ENCODE assay signal across 13 cellular contexts in genomic region chr14:54267172-54267571, GRCh38.
A peak's percentile ranks its signal among the peaks of the same experiment; 100 is the strongest.
DNase-seq lines count a peak whose midpoint lies in the region; ATAC-seq and TF ChIP-seq lines count a peak whose summit lies in the region.
"Had no signal": no experiment of that assay in that cellular context is flagged by ENCODE, and none has a peak within 500 bp of the region (broad histone marks: within the 10 kb centered on the region; RNA-seq: fewer than 3 reads in every experiment).

No MANE protein-coding gene starts in this region.

- no peak overlapping the region for H2BK15ac ChIP-seq in mesendoderm (replicated peaks; ENCODE audit: low read depth)

- BruUV-seq in MCF 10A (replicated peaks; lab: Mats Ljungman, UMichigan) = no TSS peak

- no peak overlapping the region for H3K23ac ChIP-seq in mesendoderm (ENCODE audit: low read length)

- no peaks in the 10 kb centered on the region for H3K79me2 ChIP-seq in mesendoderm (ENCODE audit: control insufficient read depth, insufficient read depth, low read length)

- no peak overlapping the region for H3K27ac Mint-ChIP-seq in MCF 10A (ENCODE audit: low read depth, unreplicated experiment)

- POLR2A ChIA-PET in MCF 10A (lab: Yijun Ruan, JAX) = no interaction called here

- no peaks in the 10 kb centered on the region for H3K36me3 Mint-ChIP-seq in MCF 10A (ENCODE audit: insufficient read depth, unreplicated experiment)

- H3K4me3 ChIP-seq in mesendoderm (ENCODE audit: low read length) = no peak overlapping the region
- H3K4me3 ChIP-seq in BE2C (ENCODE audit: low read depth, low read length) = no peak overlapping the region
- H3K4me3 ChIP-seq: adrenal gland had no signal

- no peaks in the 10 kb centered on the region for H3K4me1 Mint-ChIP-seq in MCF 10A (ENCODE audit: insufficient read depth, unreplicated experiment)

- H2AK5ac ChIP-seq in mesendoderm (ENCODE audit: low read length) = no peak overlapping the region

- ATAC-seq in GM18873 (IDR thresholded peaks at IDR 0.05; ENCODE audit: low FRiP score, unreplicated experiment) = peak; percentile 81
- peak; percentile 86 for ATAC-seq in GM21529 (IDR thresholded peaks at IDR 0.05; ENCODE audit: unreplicated experiment)
- peak; percentile 85 for ATAC-seq in HG03342 (IDR thresholded peaks at IDR 0.05; ENCODE audit: unreplicated experiment)

- no peaks in the 10 kb centered on the region for H3K36me3 ChIP-seq in mesendoderm (ENCODE audit: control insufficient read depth, insufficient read depth, low read length)
- no peaks in the 10 kb centered on the region for H3K36me3 ChIP-seq in BE2C
- H3K36me3 ChIP-seq: adrenal gland had no signal

- H3K56ac ChIP-seq in mesendoderm (ENCODE audit: low read length) = peak overlapping the region; percentile 8

- H2BK5ac ChIP-seq in mesendoderm (ENCODE audit: low read length) = no peak overlapping the region

- no peak overlapping the region for H2BK120ac ChIP-seq in mesendoderm (ENCODE audit: low read depth, low read length)

- WGBS in mesendoderm (ENCODE audit: extremely low coverage, insufficient coverage, low lambda C conversion rate) = no CpG with 5 or more reads among the region's 2 CpGs

- H3K27me3 ChIP-seq in mesendoderm (ENCODE audit: insufficient read depth, low read length, poor library complexity) (no peaks in the 10 kb centered on the region), BE2C (no peaks in the 10 kb centered on the region)
- H3K27me3 ChIP-seq: adrenal gland had no signal

- intact Hi-C loops in MCF 10A (cut with micrococcal nuclease) = no loop called here

- no peaks in the 10 kb centered on the region for H3K79me1 ChIP-seq in mesendoderm (ENCODE audit: low read length)

- no peak overlapping the region for H3K9ac ChIP-seq in mesendoderm (ENCODE audit: low read length)

- H4K8ac ChIP-seq in mesendoderm (ENCODE audit: low read depth, low read length) = no peak overlapping the region

- H3K4me3 Mint-ChIP-seq in MCF 10A (ENCODE audit: unreplicated experiment) = no peak overlapping the region

- CTCF ChIA-PET in MCF 10A (lab: Yijun Ruan, JAX) = interaction anchor here (0.6 kb wide), 1 partner anchor 91 kb away, joined by 5 read pairs; no protein-coding TSS in a partner anchor

- H3K9me3 Mint-ChIP-seq in MCF 10A (ENCODE audit: unreplicated experiment) = peaks cover 10% of the 10 kb centered on the region

- H4K5ac ChIP-seq in mesendoderm (ENCODE audit: low read length) = no peak overlapping the region

- peak; percentile 59 for DNase-seq in mesendoderm
- no peak for DNase-seq in HCEC 1CT
- no peak for DNase-seq in MCF 10A (ENCODE audit: unreplicated experiment)
- DNase-seq in BE2C = no peak
- DNase-seq: activated CD4-positive, alpha-beta T cell treated with anti-CD3 and anti-CD28 coated beads for 1 hour; adrenal gland; DND-41; islet precursor cell; NCI-H1694; RPMI8226 had no signal

- H3K18ac ChIP-seq in mesendoderm (ENCODE audit: low read length) = no peak overlapping the region

- H3K4me1 ChIP-seq in mesendoderm (ENCODE audit: control insufficient read depth, low read depth, low read length) (no peaks in the 10 kb centered on the region), BE2C (no peaks in the 10 kb centered on the region)
- H3K4me1 ChIP-seq: adrenal gland had no signal

- no peak for TF ChIP-seq CTCF in MCF 10A (IDR thresholded peaks at IDR 0.05; ENCODE audit: unreplicated experiment)
- TF ChIP-seq CTCF in BE2C (IDR thresholded peaks at IDR 0.05; ENCODE audit: low read depth, low read length) = no peak

- H3K4ac ChIP-seq in mesendoderm (ENCODE audit: low read depth, low read length) = no peak overlapping the region

- no peak overlapping the region for H3K4me2 ChIP-seq in mesendoderm (ENCODE audit: low read length)

- H3K27ac ChIP-seq in mesendoderm (ENCODE audit: low read depth, low read length) = no peak overlapping the region
- H3K27ac ChIP-seq: adrenal gland had no signal

- no peaks in the 10 kb centered on the region for H3K27me3 Mint-ChIP-seq in MCF 10A (ENCODE audit: insufficient read depth, unreplicated experiment)

- H3K9me3 ChIP-seq in BE2C = no peaks in the 10 kb centered on the region
- H3K9me3 ChIP-seq: adrenal gland had no signal
